In the genomic region with DNA sequence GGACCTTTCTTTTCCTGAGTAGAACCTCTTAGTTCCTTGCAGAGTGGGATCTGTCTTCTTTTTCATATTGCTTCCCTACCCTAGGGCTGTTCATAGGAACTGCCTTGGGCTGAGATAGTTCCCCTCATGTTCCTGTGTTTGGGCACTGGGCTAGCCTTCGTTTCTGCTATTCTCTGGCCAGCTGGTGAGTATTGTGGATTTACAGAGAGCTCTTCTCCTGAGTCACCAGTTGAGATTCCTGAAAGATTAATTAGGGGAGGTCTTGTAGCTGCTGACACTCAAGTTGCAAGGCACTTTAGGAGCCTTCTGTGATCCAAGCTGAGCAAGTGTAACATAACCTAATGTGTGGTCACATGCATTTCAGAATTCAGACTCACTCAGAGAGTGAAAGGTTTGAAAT, we compare ENCODE assay signal across 10 cellular contexts. TPM values are rescaled to one million over a fixed set of nuclear protein-coding genes. Genes with fewer than 3 reads are reported as not detected.
DNase-seq lines count a peak whose midpoint lies in the region; ATAC-seq and TF ChIP-seq lines count a peak whose summit lies in the region.
"Had no signal": no experiment of that assay in that cellular context is flagged by ENCODE, and none has a peak within 500 bp of the region (broad histone marks: within the 10 kb centered on the region; RNA-seq: fewer than 3 reads in every experiment).

No MANE protein-coding gene starts in this region.

- peaks cover 14 to 29% (median 21%) of the 10 kb centered on the region in 3 donors for H3K4me1 ChIP-seq in skeletal muscle tissue (ENCODE audit: control insufficient read depth in 3 of 3, insufficient read depth in 3 of 3, low read length in 3 of 3)
- H3K4me1 ChIP-seq: BLaER1 had no signal

- H3K36me3 Mint-ChIP-seq in T-helper 17 cell (ENCODE audit: low read depth) (peaks cover 2% of the 10 kb centered on the region), glutamatergic neuron (ENCODE audit: unreplicated experiment) (peaks cover 7% of the 10 kb centered on the region)

- H3K9ac ChIP-seq in skeletal muscle tissue (ENCODE audit: low read depth in 1 of 3, low read length in 3 of 3), result peak overlapping the region in 1 of 3 donors; percentile 40
- H3K9ac ChIP-seq: BLaER1 had no signal

- H3K27ac ChIP-seq in skeletal muscle tissue (ENCODE audit: low read depth, low read length), result peak overlapping the region; percentile 57
- H3K27ac ChIP-seq: BLaER1 had no signal

- H3K4me3 Mint-ChIP-seq in T-helper 17 cell, result no peak overlapping the region
- no peak overlapping the region for H3K4me3 Mint-ChIP-seq in glutamatergic neuron (ENCODE audit: unreplicated experiment)

- no peaks in the 10 kb centered on the region for H3K27me3 ChIP-seq in skeletal muscle tissue (ENCODE audit: control insufficient read depth in 3 of 3, insufficient read depth in 3 of 3, low read length in 3 of 3)
- H3K27me3 ChIP-seq: BLaER1 had no signal

- H3K27ac Mint-ChIP-seq in T-helper 17 cell (peak overlapping the region; percentile 47), glutamatergic neuron (ENCODE audit: unreplicated experiment) (peak overlapping the region; percentile 78)

- no peak overlapping the region for H3K4me3 ChIP-seq in skeletal muscle tissue (ENCODE audit: low read length in 3 of 3)
- H3K4me3 ChIP-seq: BLaER1 had no signal

- no peak for TF ChIP-seq CTCF in glutamatergic neuron (IDR thresholded peaks at IDR 0.05; ENCODE audit: partially characterized antibody, unreplicated experiment)

- H3K27me3 Mint-ChIP-seq in T-helper 17 cell, result no peaks in the 10 kb centered on the region
- H3K27me3 Mint-ChIP-seq in glutamatergic neuron (ENCODE audit: unreplicated experiment), result peaks cover 3% of the 10 kb centered on the region

- peaks cover 36% of the 10 kb centered on the region for H3K4me1 Mint-ChIP-seq in T-helper 17 cell
- H3K4me1 Mint-ChIP-seq in glutamatergic neuron (ENCODE audit: low read depth, unreplicated experiment), result peaks cover 16% of the 10 kb centered on the region

- DNase-seq in NCI-H82 (lab: John Stamatoyannopoulos, UW) (peak; percentile 45), NCI-H82 treated with DMSO at 0.1 percent for 48 hours (lab: John Stamatoyannopoulos, UW; ENCODE audit: unreplicated experiment) (no peak), T-helper 17 cell (no peak), glutamatergic neuron (no peak), NCI-H187 treated with DMSO at 0.1 percent for 48 hours (lab: John Stamatoyannopoulos, UW) (no peak), inferior parietal cortex (ENCODE audit: extremely low spot score) (no peak)
- no peak for DNase-seq in stimulated activated naive CD4-positive, alpha-beta T cell treated with Interleukin-2 at 50 U/mL for 16 hours (lab: John Stamatoyannopoulos, UW)
- DNase-seq: left cardiac atrium had no signal

- peaks cover 10 to 47% (median 40%) of the 10 kb centered on the region in 3 donors for H3K36me3 ChIP-seq in skeletal muscle tissue (ENCODE audit: control insufficient read depth in 3 of 3, insufficient read depth in 3 of 3, low read length in 3 of 3)

- peaks cover 1% of the 10 kb centered on the region for H3K9me3 Mint-ChIP-seq in glutamatergic neuron (ENCODE audit: unreplicated experiment)

- no peaks in the 10 kb centered on the region for H3K9me3 ChIP-seq in T-helper 17 cell (ENCODE audit: control insufficient read depth, low read length, poor library complexity, severe bottlenecking)
- no peaks in the 10 kb centered on the region for H3K9me3 ChIP-seq in skeletal muscle tissue (ENCODE audit: control insufficient read depth in 3 of 3, low read length in 3 of 3)
- H3K9me3 ChIP-seq: BLaER1 had no signal

- ATAC-seq in T-helper 17 cell, result no peak

RNA-seq across cellular contexts. Expression of a gene that starts 30.7 kb away (rescaled TPM):
- total RNA-seq in T-helper 17 cell (100 to 1,000 TPM; 505 to 520 TPM), glutamatergic neuron (ENCODE audit: unreplicated experiment) (201 TPM), skeletal muscle tissue (105 TPM)
